In genomic region chr5:149447373-149448367, GRCh38 we compare ENCODE assay signal across 2 cellular contexts.
TF ChIP-seq lines count a peak whose summit lies in the region.

No MANE protein-coding gene starts in this region.

TF ChIP-seq in HCT116, 20 proteins besides CTCF, POLR2A, EP300 and RAD21:
- TF ChIP-seq ZFX (IDR thresholded peaks at IDR 0.05) (no peak), REST (IDR thresholded peaks at IDR 0.05; ENCODE audit: low read depth) (no peak), ATF3 (IDR thresholded peaks at IDR 0.05) (no peak), ELF1 (IDR thresholded peaks at IDR 0.05; ENCODE audit: borderline replicate concordance, low read depth) (no peak), YY1 (IDR thresholded peaks at IDR 0.05; ENCODE audit: extremely low read depth, insufficient replicate concordance, low read depth, low read length) (no peak), SP1 (IDR thresholded peaks at IDR 0.05; ENCODE audit: low read depth) (no peak), EZH2phosphoT487 (IDR thresholded peaks at IDR 0.05; ENCODE audit: borderline replicate concordance) (no peak), SIN3A (IDR thresholded peaks at IDR 0.05; ENCODE audit: low read depth) (no peak), POLR2AphosphoS5 (IDR thresholded peaks at IDR 0.05; ENCODE audit: low read depth, low read length) (no peak), MAX (IDR thresholded peaks at IDR 0.05) (no peak), TCF7L2 (IDR thresholded peaks at IDR 0.05; ENCODE audit: borderline replicate concordance, extremely low read depth, insufficient read depth, insufficient read length) (no peak), ZBTB33 (IDR thresholded peaks at IDR 0.05; ENCODE audit: extremely low read depth, insufficient replicate concordance, low read length) (no peak), EGR1 (IDR thresholded peaks at IDR 0.05; ENCODE audit: low read depth) (no peak), CBX3 (IDR thresholded peaks at IDR 0.05; ENCODE audit: low read depth) (no peak), FOSL1 (IDR thresholded peaks at IDR 0.05; ENCODE audit: low read depth) (no peak)

TF ChIP-seq in HepG2, 621 proteins besides CTCF, POLR2A, EP300 and RAD21:
- TF ChIP-seq STAT5B (CRISPR knock-in tag; IDR thresholded peaks at IDR 0.05), result no peak
- no peak for TF ChIP-seq BRD4 (CRISPR knock-in tag; IDR thresholded peaks at IDR 0.05)
- TF ChIP-seq ATRX (CRISPR knock-in tag; IDR thresholded peaks at IDR 0.05; ENCODE audit: borderline replicate concordance), result no peak
- TF ChIP-seq SRSF1 (optimal IDR thresholded peaks at IDR 0.05; ENCODE audit: low read depth, low read length), result no peak
- TF ChIP-seq KDM4B (CRISPR knock-in tag; IDR thresholded peaks at IDR 0.05), result no peak
- TF ChIP-seq MAFK (conservative IDR thresholded peaks at IDR 0.05 in 1 of 2, IDR thresholded peaks at IDR 0.05 in 1 of 2; ENCODE audit: low read length in 2 of 2), result peak; percentile 95
- no peak for TF ChIP-seq ZFP36L2 (CRISPR knock-in tag; IDR thresholded peaks at IDR 0.05)
- no peak for TF ChIP-seq PCBP2 (optimal IDR thresholded peaks at IDR 0.05; ENCODE audit: low read depth, low read length, poor library complexity, severe bottlenecking)
- TF ChIP-seq MEIS2 (CRISPR knock-in tag; IDR thresholded peaks at IDR 0.05), result no peak
- 0 out of 2 replicates have a peak, but pooled peaks have one; percentile 28 for TF ChIP-seq NFYC (CRISPR knock-in tag; IDR thresholded peaks at IDR 0.05)
- no peak for TF ChIP-seq CREBL2 (CRISPR knock-in tag; IDR thresholded peaks at IDR 0.05; ENCODE audit: borderline replicate concordance)
- TF ChIP-seq MAFF (IDR thresholded peaks at IDR 0.05; ENCODE audit: low read depth, low read length), result peak; percentile 88
